Comparison of ENCODE assay signal across 10 cellular contexts in genomic region chr6:42369568-42369967, GRCh38.
DNase-seq lines count a peak whose midpoint lies in the region; ATAC-seq lines count a peak whose summit lies in the region.
"Had no signal": no experiment of that assay in that cellular context is flagged by ENCODE, and none has a peak within 500 bp of the region (broad histone marks: within the 10 kb centered on the region; RNA-seq: fewer than 3 reads in every experiment).

No MANE protein-coding gene starts in this region.

- H3K36me3 Mint-ChIP-seq in activated T-helper 2 cell treated with anti-CD3 and anti-CD28 coated beads, Interferon-gamma antibody, Interleukin-2, Interleukin-4, amounts not matched to agents 10 μg/mL and 5 μg/mL and 100 μg/mL, durations not matched to agents 14 hours and 24 hours and 36 hours (ENCODE audit: low read depth), result peaks cover 13% of the 10 kb centered on the region

- H3K27me3 ChIP-seq in trophoblast cell (ENCODE audit: insufficient read depth, low read length), result no peaks in the 10 kb centered on the region

- no peak overlapping the region for H4K8ac ChIP-seq in trophoblast cell (ENCODE audit: low read depth, low read length)

- ATAC-seq in HG03095 (IDR thresholded peaks at IDR 0.05; ENCODE audit: unreplicated experiment), result no peak
- ATAC-seq: lower lobe of right lung had no signal

- intact Hi-C loops in activated T-helper 2 cell treated with anti-CD3 and anti-CD28 coated beads, Interferon-gamma antibody, Interleukin-2, Interleukin-4, amounts not matched to agents 10 μg/mL and 5 μg/mL and 100 μg/mL, durations not matched to agents 14 hours and 24 hours and 36 hours (cut with micrococcal nuclease), result loop anchor here (5.0 kb wide), 1 partner anchor 153 kb away; no protein-coding TSS in a partner anchor

- no peaks in the 10 kb centered on the region for H3K27me3 Mint-ChIP-seq in activated T-helper 2 cell treated with anti-CD3 and anti-CD28 coated beads, Interferon-gamma antibody, Interleukin-2, Interleukin-4, amounts not matched to agents 10 μg/mL and 5 μg/mL and 100 μg/mL, durations not matched to agents 14 hours and 24 hours and 36 hours (ENCODE audit: low read depth)

- no peak overlapping the region for H2BK12ac ChIP-seq in trophoblast cell (ENCODE audit: low read length)

- no peak overlapping the region for H2AK5ac ChIP-seq in trophoblast cell (ENCODE audit: low read length)

- H3K36me3 ChIP-seq in trophoblast cell (ENCODE audit: control insufficient read depth in 1 of 2, insufficient read depth in 2 of 2, low read length in 2 of 2), result no peaks in the 10 kb centered on the region
- H3K36me3 ChIP-seq: lower lobe of right lung had no signal

- peaks cover 0 to 3% of the 10 kb centered on the region in 2 experiments for H3K4me1 ChIP-seq in trophoblast cell (ENCODE audit: control insufficient read depth in 1 of 2, insufficient read depth in 2 of 2, low read length in 2 of 2)

- H3K4me3 Mint-ChIP-seq in activated T-helper 2 cell treated with anti-CD3 and anti-CD28 coated beads, Interferon-gamma antibody, Interleukin-2, Interleukin-4, amounts not matched to agents 10 μg/mL and 5 μg/mL and 100 μg/mL, durations not matched to agents 14 hours and 24 hours and 36 hours (ENCODE audit: low read depth), result no peak overlapping the region

- no peak overlapping the region for H3K4me2 ChIP-seq in trophoblast cell (ENCODE audit: low read length)

- H3K27ac Mint-ChIP-seq in activated T-helper 2 cell treated with anti-CD3 and anti-CD28 coated beads, Interferon-gamma antibody, Interleukin-2, Interleukin-4, amounts not matched to agents 10 μg/mL and 5 μg/mL and 100 μg/mL, durations not matched to agents 14 hours and 24 hours and 36 hours, result peak overlapping the region; percentile 40

- no peak overlapping the region for H4K91ac ChIP-seq in trophoblast cell (ENCODE audit: low read depth, low read length)

- DNase-seq in activated effector memory CD4-positive, alpha-beta T cell treated with anti-CD3 and anti-CD28 coated beads, Interleukin-2, amount 50 U/mL, for 16 hours, result peak; percentile 71
- DNase-seq in activated effector memory CD4-positive, alpha-beta T cell treated with Interleukin-2 at 50 U/mL for 16 hours, result no peak
- peak; percentile 27 for DNase-seq in LoVo (ENCODE audit: low spot score)
- DNase-seq in activated T-helper 2 cell treated with anti-CD3 and anti-CD28 coated beads, Interferon-gamma antibody, Interleukin-2, Interleukin-4, amounts not matched to agents 10 μg/mL and 5 μg/mL and 100 μg/mL, durations not matched to agents 14 hours and 24 hours and 36 hours (ENCODE audit: low spot score), result no peak
- peak; percentile 58 to 69 for DNase-seq in trophoblast cell
- no peak for DNase-seq in SW 1271 (lab: John Stamatoyannopoulos, UW)
- no peak for DNase-seq in COLO829 (ENCODE audit: low spot score)
- DNase-seq: foreskin fibroblast, lower lobe of right lung had no signal

- no peak overlapping the region for H4K12ac ChIP-seq in trophoblast cell (ENCODE audit: low read depth, low read length)

- H3K9ac ChIP-seq in trophoblast cell (ENCODE audit: low read length), result no peak overlapping the region

- H3K14ac ChIP-seq in trophoblast cell (ENCODE audit: low read length), result no peak overlapping the region

- H3K27ac ChIP-seq in trophoblast cell (ENCODE audit: low read depth, low read length), result no peak overlapping the region
- H3K27ac ChIP-seq: lower lobe of right lung had no signal

- WGBS in trophoblast cell (ENCODE audit: extremely low coverage, insufficient coverage, insufficient read length), result no CpG with 5 or more reads among the region's 2 CpGs

- no peak overlapping the region for H3K23ac ChIP-seq in trophoblast cell (ENCODE audit: low read length)

- H2BK120ac ChIP-seq in trophoblast cell (ENCODE audit: insufficient read depth, low read length, poor library complexity), result no peak overlapping the region

- H3K4ac ChIP-seq in trophoblast cell (ENCODE audit: low read depth, low read length), result no peak overlapping the region

- no peak overlapping the region for H2AFZ ChIP-seq in trophoblast cell (ENCODE audit: insufficient read depth, low read length, poor library complexity)

- H3K4me3 ChIP-seq in trophoblast cell (ENCODE audit: low read depth, low read length), result no peak overlapping the region
- H3K4me3 ChIP-seq: lower lobe of right lung had no signal

- H3K79me2 ChIP-seq in trophoblast cell (ENCODE audit: control insufficient read depth, insufficient read depth, low read length, poor library complexity), result no peaks in the 10 kb centered on the region

- no peaks in the 10 kb centered on the region for H3K79me1 ChIP-seq in trophoblast cell (ENCODE audit: low read length)

- no peak overlapping the region for H2BK5ac ChIP-seq in trophoblast cell (ENCODE audit: low read depth, low read length, poor library complexity)

- H3K4me1 Mint-ChIP-seq in activated T-helper 2 cell treated with anti-CD3 and anti-CD28 coated beads, Interferon-gamma antibody, Interleukin-2, Interleukin-4, amounts not matched to agents 10 μg/mL and 5 μg/mL and 100 μg/mL, durations not matched to agents 14 hours and 24 hours and 36 hours (ENCODE audit: low read depth), result peaks cover 63% of the 10 kb centered on the region

- H3K9me3 ChIP-seq in trophoblast cell (ENCODE audit: insufficient read depth, low read depth, low read length), result no peaks in the 10 kb centered on the region
- H3K9me3 ChIP-seq: lower lobe of right lung had no signal

- no peaks in the 10 kb centered on the region for H3K9me3 Mint-ChIP-seq in activated T-helper 2 cell treated with anti-CD3 and anti-CD28 coated beads, Interferon-gamma antibody, Interleukin-2, Interleukin-4, amounts not matched to agents 10 μg/mL and 5 μg/mL and 100 μg/mL, durations not matched to agents 14 hours and 24 hours and 36 hours

- no peak overlapping the region for H3K18ac ChIP-seq in trophoblast cell (ENCODE audit: low read length)

Comparison
In these comparisons a context has a peak if more than half of its experiments do, and no peak if none do; other contexts are left out.
1. DNase-seq: peak in activated effector memory CD4-positive, alpha-beta T cell treated with anti-CD3 and anti-CD28 coated beads, Interleukin-2, amount 50 U/mL, for 16 hours (single experiment), LoVo (single experiment) and trophoblast cell (2 of 2); none in activated effector memory CD4-positive, alpha-beta T cell treated with Interleukin-2 at 50 U/mL for 16 hours (single experiment), activated T-helper 2 cell treated with anti-CD3 and anti-CD28 coated beads, Interferon-gamma antibody, Interleukin-2, Interleukin-4, amounts not matched to agents 10 μg/mL and 5 μg/mL and 100 μg/mL, durations not matched to agents 14 hours and 24 hours and 36 hours (single experiment), SW 1271 (0 of 2) and COLO829 (single experiment).